ENCODE assay signal across 12 cellular contexts in genomic region chr22:16795504-16795903, GRCh38. TPM values are rescaled to one million over a fixed set of nuclear protein-coding genes. Genes with fewer than 3 reads are reported as not detected.
"Had no signal": no experiment of that assay in that cellular context is flagged by ENCODE, and none has a peak within 500 bp of the region (broad histone marks: within the 10 kb centered on the region; RNA-seq: fewer than 3 reads in every experiment).

No MANE protein-coding gene starts in this region.

RNA-seq across cellular contexts. Expression of gene XKR3, which starts 29.7 kb away (rescaled TPM):
- total RNA-seq: OCI-LY7; PC-3; PC-9; Peyer's patch; Right ventricle myocardium inferior; Right ventricle myocardium superior; RPMI7951; SJCRH30; SJSA1; T-cell; T-helper 1 cell treated with Interleukin-12 subunit alpha and Interleukin-12 subunit beta and Interleukin-4 antibody, amounts not matched to agents 30 ng/mL and 1 ng/mL, for 36 hours had no signal
- polyA plus RNA-seq: SK-N-SH had no signal
